ENCODE assay signal across 23 cellular contexts in the genomic region with DNA sequence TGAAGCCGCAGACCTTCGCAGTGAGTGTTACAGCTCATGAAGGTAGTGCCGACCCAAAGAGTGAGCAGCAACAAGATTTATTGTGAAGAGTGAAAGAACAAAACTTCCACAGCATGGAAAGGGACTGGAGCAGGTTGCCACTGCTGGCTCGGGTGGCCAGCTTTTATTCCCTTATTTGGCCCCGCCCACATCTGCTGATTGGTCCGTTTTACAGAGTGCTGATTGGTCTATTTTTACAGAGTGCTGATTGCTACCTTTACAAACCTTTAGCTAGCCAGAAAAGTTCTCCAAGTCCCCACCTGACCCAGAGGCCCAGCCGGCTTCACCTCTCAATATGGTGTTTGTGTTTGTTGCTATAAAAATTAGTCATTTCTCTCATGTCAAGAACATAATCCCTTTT.
"Had no signal": no experiment of that assay in that cellular context is flagged by ENCODE, and none has a peak within 500 bp of the region (broad histone marks: within the 10 kb centered on the region; RNA-seq: fewer than 3 reads in every experiment).

No MANE protein-coding gene starts in this region.

- H3K27ac Mint-ChIP-seq: progenitor cell of endocrine pancreas had no signal

- H3K27me3 ChIP-seq: left lung, ovary, right atrium auricular region, stomach, tibial artery, upper lobe of right lung had no signal

- H3K4me3 ChIP-seq: left lung, lower lobe of right lung, ovary, right atrium auricular region, skin epidermis, stomach, thoracic aorta, tibial artery, upper lobe of right lung had no signal

- H3K9me3 ChIP-seq: left lung, lower lobe of right lung, ovary, right atrium auricular region, stomach, thoracic aorta, tibial artery, upper lobe of right lung had no signal

- H3K4me1 ChIP-seq: upper lobe of right lung had no signal

- ATAC-seq: left colon; left lung; lower lobe of right lung; naive thymus-derived CD8-positive, alpha-beta T cell; sciatic nerve; upper lobe of right lung had no signal

- H3K36me3 ChIP-seq: left lung, ovary, thoracic aorta had no signal

- H3K27me3 Mint-ChIP-seq: naive thymus-derived CD8-positive, alpha-beta T cell; progenitor cell of endocrine pancreas had no signal

- H3K27ac ChIP-seq: left lung, lower lobe of right lung, ovary, right atrium auricular region, skin epidermis, stomach, thoracic aorta, tibial artery, upper lobe of right lung had no signal

- DNase-seq: hippocampal formation; kidney; left colon; left lung; lower lobe of right lung; mammary epithelial cell; mesenchymal stem cell; naive thymus-derived CD8-positive, alpha-beta T cell; ovary; stimulated activated CD4-positive, alpha-beta T cell treated with anti-CD3 and anti-CD28 coated beads, Interleukin-12 subunit alpha, Interleukin-12 subunit beta, amount 100 ng/mL, for 4 hours; stimulated activated CD4-positive, alpha-beta T cell treated with anti-CD3 and anti-CD28 coated beads, Interleukin-15, amount 100 ng/mL, for 24 hours; stimulated activated CD4-positive, alpha-beta T cell treated with anti-CD3 and anti-CD28 coated beads, Interleukin-2, amount 100 ng/mL, for 24 hours; stimulated activated CD4-positive, alpha-beta T cell treated with anti-CD3 and anti-CD28 coated beads, Interleukin-4, amount 100 ng/mL, for 1 hour; stimulated activated naive CD4-positive, alpha-beta T cell; stomach; tibial artery; trophoblast cell; upper lobe of right lung had no signal
